Comparison of ENCODE assay signal across 8 cellular contexts in genomic region chr12:52390739-52391617, GRCh38. TPM values are rescaled to one million over a fixed set of nuclear protein-coding genes. Genes with fewer than 3 reads are reported as not detected.
A peak's percentile ranks its signal among the peaks of the same experiment; 100 is the strongest.
DNase-seq lines count a peak whose midpoint lies in the region; ATAC-seq and TF ChIP-seq lines count a peak whose summit lies in the region.
"Had no signal": no experiment of that assay in that cellular context is flagged by ENCODE, and none has a peak within 500 bp of the region (broad histone marks: within the 10 kb centered on the region; RNA-seq: fewer than 3 reads in every experiment).

No MANE protein-coding gene starts in this region.

- no peak overlapping the region for H3K4me2 ChIP-seq in osteoblast (ENCODE audit: insufficient read depth, low read length)

- TF ChIP-seq CTCF in GM12865 (IDR thresholded peaks at IDR 0.05; ENCODE audit: insufficient read depth, low read depth, low read length, missing control alignments) (peak; percentile 47), osteoblast (IDR thresholded peaks at IDR 0.05; ENCODE audit: extremely low read depth, low read depth, low read length) (peak; percentile 79)

- peak overlapping the region; percentile 56 for H3K27ac ChIP-seq in epithelial cell of prostate
- H3K27ac ChIP-seq in osteoblast (ENCODE audit: low read depth, low read length), result no peak overlapping the region

- H3K4me1 ChIP-seq in osteoblast (ENCODE audit: insufficient read depth, low read length), result peaks cover 7% of the 10 kb centered on the region

- H4K20me1 ChIP-seq in osteoblast (ENCODE audit: insufficient read depth, low read length), result no peaks in the 10 kb centered on the region

- DNase-seq in GM12865 (ENCODE audit: low read depth), result peak; percentile 19
- DNase-seq in NCI-H226, result peak; percentile 25
- no peak for DNase-seq in epithelial cell of prostate (ENCODE audit: low read depth, low spot score)
- peak; percentile 87 for DNase-seq in osteoblast (ENCODE audit: insufficient read length, low spot score, missing footprints)
- DNase-seq in SW 1271 (lab: John Stamatoyannopoulos, UW), result no peak
- no peak for DNase-seq in superior temporal gyrus (ENCODE audit: extremely low spot score)

- H3K36me3 ChIP-seq in osteoblast (ENCODE audit: insufficient read depth, low read length), result no peaks in the 10 kb centered on the region

- no peaks in the 10 kb centered on the region for H3K9me3 ChIP-seq in osteoblast (ENCODE audit: low read depth, low read length)

- H3K27me3 ChIP-seq in osteoblast (ENCODE audit: insufficient read depth, low read length), result peaks cover 51% of the 10 kb centered on the region

- no peak for ATAC-seq in HG03442 (IDR thresholded peaks at IDR 0.05; ENCODE audit: unreplicated experiment)

- no peak overlapping the region for H3K4me3 ChIP-seq in GM12865 (ENCODE audit: low read depth, low read length)
- no peak overlapping the region for H3K4me3 ChIP-seq in osteoblast (ENCODE audit: insufficient read depth, low read length)

- no peak overlapping the region for H2AFZ ChIP-seq in osteoblast (ENCODE audit: low read length)

- H3K79me2 ChIP-seq in osteoblast (ENCODE audit: insufficient read depth, low read length), result no peaks in the 10 kb centered on the region

RNA-seq across cellular contexts. Expression of gene KRT84, which starts 5.5 kb away (rescaled TPM):
- not detected in 2 replicates for total RNA-seq in osteoblast
- total RNA-seq: mononuclear cell had no signal

RNA-seq across cellular contexts. Expression of gene KRT82, which starts 15.2 kb away (rescaled TPM):
- total RNA-seq in osteoblast, result not detected in 2 replicates
- total RNA-seq: mononuclear cell had no signal

RNA-seq across cellular contexts. Expression of gene KRT85, which starts 23.7 kb away (rescaled TPM):
- not detected in 2 replicates for total RNA-seq in osteoblast
- total RNA-seq: mononuclear cell had no signal

RNA-seq across cellular contexts. Expression of gene KRT75, which starts 43.2 kb away (rescaled TPM):
- under 0.01 TPM in 1 of 2 replicates, not detected in the other for total RNA-seq in osteoblast
- total RNA-seq: mononuclear cell had no signal

Comparison
In these comparisons a context has a peak if more than half of its experiments do, and no peak if none do; other contexts are left out.
1. DNase-seq: peak in GM12865 (single experiment), NCI-H226 (single experiment) and osteoblast (single experiment); none in epithelial cell of prostate (single experiment), SW 1271 (0 of 2) and superior temporal gyrus (single experiment).